In the genomic region with DNA sequence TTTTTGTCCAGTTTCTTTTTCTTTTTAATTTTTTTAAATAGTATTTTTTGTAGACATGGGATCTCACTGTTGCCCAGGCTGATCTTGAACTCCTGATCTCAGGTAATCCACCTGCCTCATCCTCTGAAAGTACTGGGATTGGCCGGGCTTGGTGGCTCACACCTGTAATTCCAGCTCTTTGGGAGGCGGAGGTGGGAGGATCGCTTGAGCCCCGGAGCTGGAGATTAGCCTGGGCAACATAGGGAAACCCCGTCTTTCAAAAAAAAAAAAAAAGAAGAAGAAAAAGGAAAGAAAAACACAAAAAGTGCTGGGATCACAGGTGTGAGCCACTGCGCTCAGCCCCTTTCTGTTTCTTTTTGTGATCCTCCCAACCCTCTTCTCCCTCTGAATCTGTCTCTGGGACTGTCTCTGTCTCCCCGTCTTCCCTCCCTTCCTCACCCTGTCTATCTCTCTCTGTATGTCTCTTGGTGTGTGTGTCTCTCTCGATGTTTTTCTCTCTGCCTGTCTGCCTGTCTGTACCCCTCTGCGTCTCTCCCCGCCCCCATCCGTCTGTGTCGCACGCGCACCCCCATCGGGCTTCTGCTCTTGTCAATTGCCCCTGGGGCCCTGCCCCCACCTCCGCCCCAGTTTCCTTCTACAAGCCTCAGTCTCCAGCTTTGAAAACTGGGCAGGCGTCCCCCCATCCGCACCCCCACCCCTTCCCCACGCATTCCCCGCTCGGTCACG, we compare ENCODE assay signal across 8 cellular contexts. TPM values are rescaled to one million over a fixed set of nuclear protein-coding genes. Genes with fewer than 3 reads are reported as not detected.
DNase-seq lines count a peak whose midpoint lies in the region; ATAC-seq and TF ChIP-seq lines count a peak whose summit lies in the region.

No MANE protein-coding gene starts in this region.

- H3K36me3 ChIP-seq in suprapubic skin = peaks cover 22% of the 10 kb centered on the region

- TF ChIP-seq POLR2A in suprapubic skin (IDR thresholded peaks at IDR 0.05) = peak in 1 of 2 donors; percentile 68

- peak overlapping the region; percentile 100 for H3K27ac Mint-ChIP-seq in effector memory CD8-positive, alpha-beta T cell
- H3K27ac Mint-ChIP-seq in neural crest cell (ENCODE audit: unreplicated experiment) = no peak overlapping the region

- peaks cover 64% of the 10 kb centered on the region for H3K4me1 ChIP-seq in suprapubic skin

- no peaks in the 10 kb centered on the region for H3K27me3 ChIP-seq in suprapubic skin

- H3K4me3 Mint-ChIP-seq in effector memory CD8-positive, alpha-beta T cell = peak overlapping the region; percentile 87 to 99
- peak overlapping the region; percentile 89 for H3K4me3 Mint-ChIP-seq in neural crest cell

- no peaks in the 10 kb centered on the region for H3K9me3 ChIP-seq in suprapubic skin

- TF ChIP-seq EP300 in suprapubic skin (IDR thresholded peaks at IDR 0.05) = no peak

- peak overlapping the region; percentile 93 for H3K4me3 ChIP-seq in suprapubic skin

- intact Hi-C loops in Right ventricle myocardium superior (cut with DNase I) = no loop called here
- intact Hi-C loops in left cardiac atrium (cut with DNase I) = no loop called here

- WGBS in suprapubic skin = 7% methylated on average over 19 of the region's 22 CpGs

- TF ChIP-seq CTCF in neural crest cell (conservative IDR thresholded peaks at IDR 0.05) = no peak
- no peak for TF ChIP-seq CTCF in suprapubic skin (IDR thresholded peaks at IDR 0.05)

- ATAC-seq in Right ventricle myocardium superior (ENCODE audit: poor library complexity) = peak; percentile 0
- no peak for ATAC-seq in left cardiac atrium
- peak; percentile 3 for ATAC-seq in effector memory CD8-positive, alpha-beta T cell (replicated peaks)
- ATAC-seq in HG02938 (IDR thresholded peaks at IDR 0.05; ENCODE audit: unreplicated experiment) = no peak

- peaks cover 99% of the 10 kb centered on the region for H3K36me3 Mint-ChIP-seq in effector memory CD8-positive, alpha-beta T cell (ENCODE audit: insufficient read depth)
- no peaks in the 10 kb centered on the region for H3K36me3 Mint-ChIP-seq in neural crest cell (ENCODE audit: low read depth)

- peaks cover 56% of the 10 kb centered on the region in 2 donors for H3K4me1 Mint-ChIP-seq in effector memory CD8-positive, alpha-beta T cell (ENCODE audit: low read depth in 2 of 2)
- H3K4me1 Mint-ChIP-seq in neural crest cell = peaks cover 45% of the 10 kb centered on the region

- peak overlapping the region; percentile 100 for H3K27ac ChIP-seq in suprapubic skin

- DNase-seq in Right ventricle myocardium superior (peak; percentile 40), left cardiac atrium (no peak), neural crest cell (ENCODE audit: low read depth, low spot score) (no peak), suprapubic skin (ENCODE audit: low spot score in 2 of 2) (peak in 1 of 2 donors; percentile 96), NCI-H526 (lab: John Stamatoyannopoulos, UW) (no peak)
- DNase-seq in activated CD4-positive, alpha-beta T cell treated with anti-CD3 and anti-CD28 coated beads, Interleukin-2, amount 50 U/mL, for 1 hour = peak; percentile 93
- peak; percentile 78 to 84 (median 83) for DNase-seq in effector memory CD8-positive, alpha-beta T cell

- no peaks in the 10 kb centered on the region for H3K9me3 Mint-ChIP-seq in effector memory CD8-positive, alpha-beta T cell
- no peaks in the 10 kb centered on the region for H3K9me3 Mint-ChIP-seq in neural crest cell

- H3K27me3 Mint-ChIP-seq in effector memory CD8-positive, alpha-beta T cell = peaks cover 0 to 12% of the 10 kb centered on the region in 2 donors
- peaks cover 27% of the 10 kb centered on the region for H3K27me3 Mint-ChIP-seq in neural crest cell (ENCODE audit: low read depth)

RNA-seq across cellular contexts. Expression of gene ZFP36, which starts 0.6 kb away (rescaled TPM):
- 44.9 TPM for total RNA-seq in Right ventricle myocardium superior
- 100 to 1,000 TPM in 1 of 2 donors, 10 to 100 TPM in 1; 93.5 to 156 TPM for total RNA-seq in left cardiac atrium
- 4.0 TPM in 2 replicates for total RNA-seq in neural crest cell
- 100 to 1,000 TPM; 426 to 850 (median 540) TPM for total RNA-seq in suprapubic skin

RNA-seq across cellular contexts. Expression of gene PLEKHG2, which starts 6.4 kb away (rescaled TPM):
- total RNA-seq in Right ventricle myocardium superior (9.0 TPM), left cardiac atrium (10 to 100 TPM; 13.7 to 28.0 TPM), neural crest cell (120 and 135 TPM in 2 replicates), suprapubic skin (10 to 100 TPM in 1 of 4 donors, 1 to 10 TPM in 3; 6.4 to 29.9 (median 7.7) TPM)

RNA-seq across cellular contexts. Expression of gene MED29, which starts 14.9 kb away (rescaled TPM):
- 22.1 TPM for total RNA-seq in Right ventricle myocardium superior
- 10 to 100 TPM; 21.3 to 25.1 TPM for total RNA-seq in left cardiac atrium
- total RNA-seq in neural crest cell = 37.3 and 40.3 TPM in 2 replicates
- 10 to 100 TPM; 36.3 to 57.8 (median 48.0) TPM for total RNA-seq in suprapubic skin

RNA-seq across cellular contexts. Expression of gene PAF1, which starts 15.2 kb away (rescaled TPM):
- total RNA-seq in Right ventricle myocardium superior (32.0 TPM), left cardiac atrium (10 to 100 TPM; 34.5 to 38.4 TPM), neural crest cell (62.9 and 67.3 TPM in 2 replicates), suprapubic skin (10 to 100 TPM; 24.8 to 42.4 (median 35.4) TPM)

RNA-seq across cellular contexts. Expression of gene RPS16, which starts 29.7 kb away (rescaled TPM):
- total RNA-seq in Right ventricle myocardium superior (1,176 TPM), left cardiac atrium (1,000 to 10,000 TPM; 1,273 to 1,597 TPM), neural crest cell (2,020 and 2,116 TPM in 2 replicates), suprapubic skin (1,000 to 10,000 TPM; 1,096 to 2,035 (median 1,787) TPM)

Comparison
In these comparisons a context has a peak if more than half of its experiments do, and no peak if none do; other contexts are left out.
1. ATAC-seq: peak in Right ventricle myocardium superior (single experiment) and effector memory CD8-positive, alpha-beta T cell (single experiment); none in left cardiac atrium (0 of 2) and HG02938 (single experiment).
2. DNase-seq: peak in Right ventricle myocardium superior (single experiment), activated CD4-positive, alpha-beta T cell treated with anti-CD3 and anti-CD28 coated beads, Interleukin-2, amount 50 U/mL, for 1 hour (single experiment) and effector memory CD8-positive, alpha-beta T cell (3 of 3); none in left cardiac atrium (single experiment), neural crest cell (single experiment) and NCI-H526 (0 of 2).